8 cellular contexts compared by ENCODE assay signal in genomic region chr16:23803591-23804123, GRCh38. TPM values are rescaled to one million over a fixed set of nuclear protein-coding genes. Genes with fewer than 3 reads are reported as not detected.
DNase-seq lines count a peak whose midpoint lies in the region; ATAC-seq and TF ChIP-seq lines count a peak whose summit lies in the region.

No MANE protein-coding gene starts in this region.

- peak; percentile 56 for TF ChIP-seq CTCF in 22Rv1 (IDR thresholded peaks at IDR 0.05)
- TF ChIP-seq CTCF in GM13977 (IDR thresholded peaks at IDR 0.05; ENCODE audit: extremely low read depth, insufficient read depth, missing control alignments): peak; percentile 92

- ATAC-seq in HG03571 (IDR thresholded peaks at IDR 0.05; ENCODE audit: unreplicated experiment): no peak

- no peak overlapping the region for H3K27ac ChIP-seq in 22Rv1

- in situ Hi-C loops in GM13977 (cut with MboI; ENCODE audit: low pct_unique_long_range_greater_than_20kb, low sequenced_read_pairs, unreplicated experiment): loop anchor here (10.0 kb wide), 1 partner anchor 211 kb away; no protein-coding TSS in a partner anchor

- peak; percentile 78 for DNase-seq in GM13977 (ENCODE audit: low spot score)
- DNase-seq in HT1080 (ENCODE audit: low read depth): peak; percentile 23
- DNase-seq in T follicular helper cell (ENCODE audit: low read depth): peak; percentile 65
- peak; percentile 45 for DNase-seq in activated naive CD8-positive, alpha-beta T cell treated with anti-CD3 and anti-CD28 coated beads, Interleukin-2, amount 50 U/mL, for 16 hours (ENCODE audit: low read depth, low spot score)
- DNase-seq in hippocampal formation (lab: John Stamatoyannopoulos, UW): peak; percentile 48 to 56
- DNase-seq in stimulated activated CD4-positive, alpha-beta T cell treated with anti-CD3 and anti-CD28 coated beads, Interleukin-1b, Interleukin-23, amount 100 ng/mL, for 1 hour (ENCODE audit: low read depth in 2 of 2): peak; percentile 24 to 49

RNA-seq across cellular contexts. Expression of gene PRKCB, which starts 32.1 kb away (rescaled TPM):
- total RNA-seq in HT1080 (2014; rRNA removed; shearing (Covaris generic)): not detected in 2 replicates
- polyA plus RNA-seq in HT1080 (2015; cell fraction: cytosol; rRNA removed): not detected in 2 replicates
- not detected in 2 replicates for polyA plus RNA-seq in HT1080 (2015; cell fraction: nucleus; rRNA removed)

RNA-seq across cellular contexts. Expression of gene CHP2, which starts 48.8 kb away (rescaled TPM):
- not detected in 2 replicates for total RNA-seq in HT1080 (2014; rRNA removed; shearing (Covaris generic))
- polyA plus RNA-seq in HT1080 (2015; cell fraction: cytosol; rRNA removed): not detected in 2 replicates
- not detected in 2 replicates for polyA plus RNA-seq in HT1080 (2015; cell fraction: nucleus; rRNA removed)

Comparison
In these comparisons a context has a peak if more than half of its experiments do, and no peak if none do; other contexts are left out.
1. DNase-seq: peak in every context shown above with its lines; median percentile 78 in GM13977; 65 in T follicular helper cell; 52 in hippocampal formation; 45 in activated naive CD8-positive, alpha-beta T cell treated with anti-CD3 and anti-CD28 coated beads, Interleukin-2, amount 50 U/mL, for 16 hours; 36 in stimulated activated CD4-positive, alpha-beta T cell treated with anti-CD3 and anti-CD28 coated beads, Interleukin-1b, Interleukin-23, amount 100 ng/mL, for 1 hour; 23 in HT1080.